ENCODE assay signal across 30 cellular contexts in genomic region chr5:114565871-114566270, GRCh38.
"Had no signal": no experiment of that assay in that cellular context is flagged by ENCODE, and none has a peak within 500 bp of the region (broad histone marks: within the 10 kb centered on the region; RNA-seq: fewer than 3 reads in every experiment).

No MANE protein-coding gene starts in this region.

- ATAC-seq: Panc1, Right ventricle myocardium inferior, SK-N-SH treated with all-trans-retinoic acid at 6 μM for 48 hours had no signal

- H3K27ac ChIP-seq: PC-9, RWPE1, SJCRH30, SK-N-MC had no signal

- H3K27me3 ChIP-seq: SJCRH30 had no signal

- H3K9me3 ChIP-seq: SJCRH30 had no signal

- H3K4me3 ChIP-seq: PC-9, SJCRH30, SK-N-MC had no signal

- H3K4me1 ChIP-seq: SJCRH30 had no signal

- DNase-seq: Kasumi-1, KG1, MM.1S, MV-4-11, NCI-H1092, NCI-H1105, NCI-H1417 treated with DMSO at 0.1 percent for 48 hours, NCI-H1436 treated with DMSO at 0.1 percent for 48 hours, NCI-H1694 treated with DMSO at 0.1 percent for 48 hours, NCI-H187 treated with DMSO at 0.1 percent for 48 hours, NCI-H2029, NCI-H2081, NCI-H2171 treated with DMSO at 0.1 percent for 48 hours, NCI-H2227 treated with DMSO at 0.1 percent for 48 hours, NCI-H345, NCI-H446, NCI-H510A treated with DMSO at 0.1 percent for 48 hours, NCI-H524 treated with DMSO at 0.1 percent for 48 hours, NCI-H526 treated with DMSO at 0.1 percent for 48 hours, NCI-H748 treated with DMSO at 0.1 percent for 48 hours, NCI-H82, PC-9, SHP77, SIG-M5, SJCRH30 had no signal

- H3K36me3 ChIP-seq: SJCRH30 had no signal
